21 cellular contexts compared by ENCODE assay signal in the genomic region with DNA sequence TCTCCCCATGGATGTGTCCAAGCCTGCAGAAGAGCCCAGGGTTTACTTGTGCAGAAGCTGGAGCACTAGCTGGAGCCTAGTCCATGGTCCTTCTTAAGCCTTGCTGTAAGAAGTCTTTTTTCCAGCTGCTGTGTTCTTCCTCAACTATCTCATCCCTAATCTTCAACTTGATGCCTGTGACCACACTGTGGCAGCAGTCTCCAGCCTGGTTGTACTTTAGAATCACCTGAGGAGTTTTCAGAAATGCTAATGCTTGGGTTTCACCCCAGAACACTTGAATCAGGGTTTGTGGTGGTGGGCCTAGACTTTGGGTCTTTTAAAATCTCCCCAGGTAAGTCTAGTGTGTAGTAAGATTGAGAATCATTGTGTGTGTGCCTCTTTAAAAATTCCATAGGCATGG.
"Had no signal": no experiment of that assay in that cellular context is flagged by ENCODE, and none has a peak within 500 bp of the region (broad histone marks: within the 10 kb centered on the region; RNA-seq: fewer than 3 reads in every experiment).

No MANE protein-coding gene starts in this region.

- H3K27me3 ChIP-seq: breast epithelium, right lobe of liver, testis, transverse colon had no signal

- H3K36me3 ChIP-seq: breast epithelium, left ventricle myocardium inferior, right lobe of liver, transverse colon had no signal

- H3K9me3 ChIP-seq: breast epithelium, left ventricle myocardium inferior, right lobe of liver, testis, transverse colon had no signal

- ATAC-seq: activated CD8-positive, alpha-beta T cell treated with anti-CD3 and anti-CD28 coated beads for 36 hours; activated naive CD4-positive, alpha-beta T cell treated with anti-CD3 and anti-CD28 coated beads, Interleukin-2, amount 50 U/mL, for 72 hours; activated T-cell treated with anti-CD3 and anti-CD28 coated beads, Interleukin-2, amount 50 U/mL, for 4 hours; right lobe of liver; stimulated activated naive CD8-positive, alpha-beta T cell treated with anti-CD3 and anti-CD28 coated beads, Interleukin-15, Interleukin-2, amounts not matched to agents 100 U/mL and 50 U/mL, for 24 hours had no signal

- FAIRE-seq: endometrium, frontal cortex, islet of Langerhans, TTC549 had no signal

- H3K4me3 ChIP-seq: breast epithelium, left ventricle myocardium inferior, right lobe of liver, testis, transverse colon had no signal

- DNase-seq: activated B cell treated with CpG ODN at 0.5 μM for 24 hours; activated CD4-positive, alpha-beta T cell treated with anti-CD3 and anti-CD28 coated beads, Interleukin-2, amount 50 U/mL, for 1 hour; activated CD8-positive, alpha-beta T cell treated with anti-CD3 and anti-CD28 coated beads for 36 hours; activated naive CD4-positive, alpha-beta T cell; activated T-cell treated with anti-CD3 and anti-CD28 coated beads, Interleukin-2, amount 50 U/mL, for 4 hours; central memory CD4-positive, alpha-beta T cell; left ventricle myocardium inferior; posterior cingulate gyrus; right lobe of liver; stimulated activated CD4-positive, alpha-beta T cell treated with anti-CD3 and anti-CD28 coated beads, Interleukin-2, amount 100 ng/mL, for 48 hours; stimulated activated naive CD8-positive, alpha-beta T cell treated with anti-CD3 and anti-CD28 coated beads, Interleukin-15, Interleukin-2, amounts not matched to agents 100 U/mL and 50 U/mL, for 24 hours; T-helper 9 cell; testis; transverse colon had no signal

- H3K4me1 ChIP-seq: breast epithelium, left ventricle myocardium inferior, right lobe of liver, testis, transverse colon had no signal

- H3K27ac ChIP-seq: breast epithelium, epithelial cell of prostate, left ventricle myocardium inferior, right lobe of liver, testis, transverse colon had no signal
